In genomic region chr4:164779811-164780216, GRCh38 we compare ENCODE assay signal across 8 cellular contexts. TPM values are rescaled to one million over a fixed set of nuclear protein-coding genes. Genes with fewer than 3 reads are reported as not detected.
DNase-seq lines count a peak whose midpoint lies in the region; ATAC-seq and TF ChIP-seq lines count a peak whose summit lies in the region.

No MANE protein-coding gene starts in this region.

- H3K27ac Mint-ChIP-seq in activated CD8-positive, alpha-beta T cell treated with anti-CD3 and anti-CD28 coated beads for 36 hours = no peak overlapping the region

- intact Hi-C loops in activated CD8-positive, alpha-beta T cell treated with anti-CD3 and anti-CD28 coated beads for 36 hours (cut with micrococcal nuclease) = no loop called here

- no peaks in the 10 kb centered on the region for H3K4me1 Mint-ChIP-seq in activated CD8-positive, alpha-beta T cell treated with anti-CD3 and anti-CD28 coated beads for 36 hours (ENCODE audit: low read depth)

- peak; percentile 75 for ATAC-seq in GM21529 (IDR thresholded peaks at IDR 0.05; ENCODE audit: unreplicated experiment)
- peak; percentile 27 for ATAC-seq in activated CD8-positive, alpha-beta T cell treated with anti-CD3 and anti-CD28 coated beads for 36 hours

- TF ChIP-seq CTCF in activated CD8-positive, alpha-beta T cell treated with anti-CD3 and anti-CD28 coated beads for 36 hours (IDR thresholded peaks at IDR 0.05) = peak; percentile 80

- CTCF ChIA-PET in activated CD8-positive, alpha-beta T cell treated with anti-CD3 and anti-CD28 coated beads for 36 hours (lab: Charles Lee) = interaction anchor here (0.7 to 3.2 kb wide), 6 partner anchors 8 to 169 kb away, joined by 3 to 15 read pairs (median 4); no protein-coding TSS in a partner anchor

- no peaks in the 10 kb centered on the region for H3K36me3 Mint-ChIP-seq in activated CD8-positive, alpha-beta T cell treated with anti-CD3 and anti-CD28 coated beads for 36 hours (ENCODE audit: low read depth)

- POLR2A ChIA-PET in activated CD8-positive, alpha-beta T cell treated with anti-CD3 and anti-CD28 coated beads for 36 hours (lab: Charles Lee) = no interaction called here

- no peaks in the 10 kb centered on the region for H3K27me3 Mint-ChIP-seq in activated CD8-positive, alpha-beta T cell treated with anti-CD3 and anti-CD28 coated beads for 36 hours

- H3K4me3 Mint-ChIP-seq in activated CD8-positive, alpha-beta T cell treated with anti-CD3 and anti-CD28 coated beads for 36 hours = no peak overlapping the region

- H3K9me3 Mint-ChIP-seq in activated CD8-positive, alpha-beta T cell treated with anti-CD3 and anti-CD28 coated beads for 36 hours = no peaks in the 10 kb centered on the region

- peak; percentile 11 for DNase-seq in stimulated activated CD4-positive, alpha-beta T cell treated with anti-CD3 and anti-CD28 coated beads, Interleukin-1b, Interleukin-23, amount 100 ng/mL, for 48 hours
- no peak for DNase-seq in stimulated activated CD4-positive, alpha-beta T cell treated with anti-CD3 and anti-CD28 coated beads, Interleukin-4, amount 100 ng/mL, for 1 hour
- DNase-seq in M059J (ENCODE audit: low read depth) = peak; percentile 54
- peak; percentile 28 for DNase-seq in activated CD8-positive, alpha-beta T cell treated with anti-CD3 and anti-CD28 coated beads for 36 hours
- peak; percentile 56 for DNase-seq in iPS DF 4.7 (ENCODE audit: extremely low read depth, low spot score)
- peak; percentile 75 for DNase-seq in superior temporal gyrus (ENCODE audit: extremely low spot score)
- DNase-seq in NCI-H187 (lab: John Stamatoyannopoulos, UW) = no peak

RNA-seq across cellular contexts. Expression of gene SMIM31, which starts 25.9 kb away (rescaled TPM):
- not detected in 2 replicates for total RNA-seq in M059J (2014; rRNA removed; shearing (Covaris generic))
- total RNA-seq in activated CD8-positive, alpha-beta T cell treated with anti-CD3 and anti-CD28 coated beads for 36 hours = not detected

Comparison
In these comparisons a context has a peak if more than half of its experiments do, and no peak if none do; other contexts are left out.
1. DNase-seq: peak in stimulated activated CD4-positive, alpha-beta T cell treated with anti-CD3 and anti-CD28 coated beads, Interleukin-1b, Interleukin-23, amount 100 ng/mL, for 48 hours (single experiment), M059J (single experiment), activated CD8-positive, alpha-beta T cell treated with anti-CD3 and anti-CD28 coated beads for 36 hours (single experiment), iPS DF 4.7 (single experiment) and superior temporal gyrus (single experiment); none in stimulated activated CD4-positive, alpha-beta T cell treated with anti-CD3 and anti-CD28 coated beads, Interleukin-4, amount 100 ng/mL, for 1 hour (single experiment) and NCI-H187 (0 of 2).